In the genomic region with DNA sequence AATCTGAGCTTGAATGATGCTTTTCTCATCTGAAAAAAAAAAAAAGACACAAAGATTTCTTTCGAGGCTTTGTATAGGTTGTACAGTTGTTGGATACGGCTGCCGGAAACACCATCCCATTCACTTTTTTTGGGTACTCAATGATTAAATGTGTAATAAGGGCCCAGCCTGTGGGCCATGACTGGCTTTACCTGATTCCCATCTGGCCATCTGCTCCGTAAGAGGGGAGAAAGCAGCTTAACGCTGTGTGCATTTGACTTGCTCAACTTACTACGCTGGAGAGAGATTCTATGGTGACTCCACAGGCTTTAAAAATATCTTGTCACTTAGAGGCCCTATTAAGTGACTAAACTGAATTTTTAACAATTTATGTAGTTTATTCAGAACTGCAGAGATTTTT, we compare ENCODE assay signal across 8 cellular contexts. TPM values are rescaled to one million over a fixed set of nuclear protein-coding genes. Genes with fewer than 3 reads are reported as not detected.
DNase-seq lines count a peak whose midpoint lies in the region; ATAC-seq and TF ChIP-seq lines count a peak whose summit lies in the region.

No MANE protein-coding gene starts in this region.

- H3K79me2 ChIP-seq in Karpas-422 (ENCODE audit: low read length) = peaks cover 7% of the 10 kb centered on the region; the same call in 1 of the 2 replicates

- peaks cover 9 to 19% of the 10 kb centered on the region in 2 donors for H3K4me1 Mint-ChIP-seq in natural killer cell treated with Interleukin-12 subunit alpha and Interleukin-12 subunit beta and Interleukin-15 and Interleukin-18, amount 100 ng/mL, for 72 hours (ENCODE audit: low read depth in 2 of 2)

- H3K4me3 Mint-ChIP-seq in natural killer cell treated with Interleukin-12 subunit alpha and Interleukin-12 subunit beta and Interleukin-15 and Interleukin-18, amount 100 ng/mL, for 72 hours = peak overlapping the region; percentile 82

- DNase-seq in BE2C = no peak
- no peak for DNase-seq in Karpas-422
- peak; percentile 23 for DNase-seq in choroid plexus epithelial cell (ENCODE audit: low read depth)
- DNase-seq in natural killer cell treated with Interleukin-12 subunit alpha and Interleukin-12 subunit beta and Interleukin-15 and Interleukin-18, amount 100 ng/mL, for 72 hours (ENCODE audit: low spot score) = no peak
- DNase-seq in occipital lobe (lab: John Stamatoyannopoulos, UW) = no peak
- DNase-seq in GOT3 (lab: John Stamatoyannopoulos, UW) = no peak
- DNase-seq in HCEC 1CT = no peak

- peak overlapping the region; percentile 86 for H3K4me2 ChIP-seq in Karpas-422 (ENCODE audit: low read depth, low read length, poor library complexity, severe bottlenecking)

- no peaks in the 10 kb centered on the region for H3K27me3 ChIP-seq in BE2C
- H3K27me3 ChIP-seq in Karpas-422 (ENCODE audit: low read length) = no peaks in the 10 kb centered on the region

- no peaks in the 10 kb centered on the region for H3K9me3 Mint-ChIP-seq in natural killer cell treated with Interleukin-12 subunit alpha and Interleukin-12 subunit beta and Interleukin-15 and Interleukin-18, amount 100 ng/mL, for 72 hours

- H3K27ac ChIP-seq in Karpas-422 (ENCODE audit: low read length) = no peak overlapping the region; the same call in 1 of the 2 replicates

- H3K36me3 ChIP-seq in BE2C = no peaks in the 10 kb centered on the region
- H3K36me3 ChIP-seq in Karpas-422 (ENCODE audit: insufficient read depth, low read length) = peaks cover 17% of the 10 kb centered on the region

- no peaks in the 10 kb centered on the region for H3K4me1 ChIP-seq in BE2C
- peaks cover 10% of the 10 kb centered on the region for H3K4me1 ChIP-seq in Karpas-422 (ENCODE audit: low read length)

- no peaks in the 10 kb centered on the region for H4K20me1 ChIP-seq in Karpas-422 (ENCODE audit: insufficient read depth, low read depth, low read length)

- H3K27ac Mint-ChIP-seq in natural killer cell treated with Interleukin-12 subunit alpha and Interleukin-12 subunit beta and Interleukin-15 and Interleukin-18, amount 100 ng/mL, for 72 hours = peak overlapping the region; percentile 85

- no peaks in the 10 kb centered on the region for H3K9me3 ChIP-seq in BE2C
- H3K9me3 ChIP-seq in Karpas-422 (ENCODE audit: low read length) = no peaks in the 10 kb centered on the region

- no peak for ATAC-seq in natural killer cell treated with Interleukin-12 subunit alpha and Interleukin-12 subunit beta and Interleukin-15 and Interleukin-18, amount 100 ng/mL, for 72 hours
- ATAC-seq in HG03175 (IDR thresholded peaks at IDR 0.05; ENCODE audit: unreplicated experiment) = no peak

- peaks cover 0 to 2% of the 10 kb centered on the region in 2 donors for H3K27me3 Mint-ChIP-seq in natural killer cell treated with Interleukin-12 subunit alpha and Interleukin-12 subunit beta and Interleukin-15 and Interleukin-18, amount 100 ng/mL, for 72 hours

- no peak for TF ChIP-seq CTCF in BE2C (IDR thresholded peaks at IDR 0.05; ENCODE audit: low read depth, low read length)
- no peak for TF ChIP-seq CTCF in choroid plexus epithelial cell (conservative IDR thresholded peaks at IDR 0.05; ENCODE audit: low read depth, low read length)

- H3K4me3 ChIP-seq in BE2C (ENCODE audit: low read depth, low read length) = peak overlapping the region; percentile 63
- peak overlapping the region; percentile 94 for H3K4me3 ChIP-seq in Karpas-422 (ENCODE audit: low read length)
- H3K4me3 ChIP-seq in choroid plexus epithelial cell (ENCODE audit: low read depth, low read length) = peak overlapping the region; percentile 85

- peak overlapping the region; percentile 84 for H3K9ac ChIP-seq in Karpas-422 (ENCODE audit: low read length)

- H3K9me2 ChIP-seq in Karpas-422 (replicated peaks; ENCODE audit: insufficient read depth, low read length) = no peaks in the 10 kb centered on the region

- H3K36me3 Mint-ChIP-seq in natural killer cell treated with Interleukin-12 subunit alpha and Interleukin-12 subunit beta and Interleukin-15 and Interleukin-18, amount 100 ng/mL, for 72 hours = peaks cover 5% of the 10 kb centered on the region

- H2AFZ ChIP-seq in Karpas-422 (ENCODE audit: low read length) = 0 out of 2 replicates have a peak overlapping the region, but pooled peaks have one; percentile 96

RNA-seq across cellular contexts. Expression of a gene that starts 0.7 kb away (rescaled TPM):
- polyA plus RNA-seq in BE2C (2012; ENCODE audit: insufficient read depth, insufficient read length, low read depth) = 13.6 TPM
- total RNA-seq in Karpas-422 (2014; rRNA removed; shearing (Covaris generic); ENCODE audit: low replicate concordance) = 48.4 and 78.6 TPM in 2 replicates
- 10 to 100 TPM; 19.2 to 23.1 TPM for total RNA-seq in natural killer cell treated with Interleukin-12 subunit alpha and Interleukin-12 subunit beta and Interleukin-15 and Interleukin-18, amount 100 ng/mL, for 72 hours
- total RNA-seq in occipital lobe = 49.1 TPM

RNA-seq across cellular contexts. Expression of a gene that starts 0.8 kb away (rescaled TPM):
- not detected for polyA plus RNA-seq in BE2C (2012; ENCODE audit: insufficient read depth, insufficient read length, low read depth)
- not detected in 2 replicates for total RNA-seq in Karpas-422 (2014; rRNA removed; shearing (Covaris generic); ENCODE audit: low replicate concordance)
- total RNA-seq in natural killer cell treated with Interleukin-12 subunit alpha and Interleukin-12 subunit beta and Interleukin-15 and Interleukin-18, amount 100 ng/mL, for 72 hours = not detected
- not detected for total RNA-seq in occipital lobe
